In the genomic region with DNA sequence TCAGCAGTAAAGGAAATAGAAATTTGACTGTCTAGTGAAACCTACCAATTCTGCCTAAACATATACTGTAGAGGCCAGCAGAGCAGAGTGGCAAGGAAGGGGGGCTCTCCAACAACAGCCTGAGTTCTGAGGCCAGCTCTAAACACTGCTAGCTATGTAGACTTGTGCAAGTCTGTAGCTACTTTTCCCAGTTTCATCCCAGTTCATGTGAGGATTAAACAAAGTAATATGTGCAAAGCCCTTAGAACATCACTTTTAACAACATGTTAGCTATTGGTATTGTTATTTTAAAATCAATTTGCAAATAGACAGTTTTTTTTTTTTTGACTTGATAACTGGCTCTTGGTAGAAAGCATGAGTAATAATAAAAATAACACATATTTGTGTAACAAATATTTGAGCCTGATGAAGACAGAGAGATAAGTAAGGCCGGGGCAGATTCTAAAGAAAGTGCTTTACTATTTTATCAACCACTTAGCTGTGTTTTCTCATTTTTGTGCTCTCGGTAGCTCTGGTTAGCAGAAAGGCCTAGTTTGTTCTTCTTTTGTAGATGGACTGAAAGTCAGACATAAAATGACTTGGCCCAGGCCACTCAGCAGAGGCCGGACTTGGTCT, we compare ENCODE assay signal across 16 cellular contexts. TPM values are rescaled to one million over a fixed set of nuclear protein-coding genes. Genes with fewer than 3 reads are reported as not detected.
DNase-seq lines count a peak whose midpoint lies in the region; ATAC-seq and TF ChIP-seq lines count a peak whose summit lies in the region.
"Had no signal": no experiment of that assay in that cellular context is flagged by ENCODE, and none has a peak within 500 bp of the region (broad histone marks: within the 10 kb centered on the region; RNA-seq: fewer than 3 reads in every experiment).

No MANE protein-coding gene starts in this region.

- intact Hi-C loops in CD8-positive, alpha-beta T cell (cut with DNase I, micrococcal nuclease): no loop called here
- intact Hi-C loops in activated CD4-positive, alpha-beta memory T cell treated with anti-CD3 and anti-CD28 coated beads for 36 hours (cut with micrococcal nuclease): no loop called here

- no peak overlapping the region for H3K27ac ChIP-seq in CD8-positive, alpha-beta T cell (ENCODE audit: low read depth, low read length)
- peak overlapping the region; percentile 27 for H3K27ac ChIP-seq in smooth muscle cell (ENCODE audit: low read depth)
- H3K27ac ChIP-seq: parathyroid adenoma had no signal

- H3K36me3 ChIP-seq in CD8-positive, alpha-beta T cell (ENCODE audit: insufficient read depth, low read length): no peaks in the 10 kb centered on the region
- H3K36me3 ChIP-seq in smooth muscle cell (ENCODE audit: low read depth): no peaks in the 10 kb centered on the region

- no peak overlapping the region for H3K4me3 Mint-ChIP-seq in CD8-positive, alpha-beta T cell
- no peak overlapping the region for H3K4me3 Mint-ChIP-seq in T-cell
- H3K4me3 Mint-ChIP-seq in activated CD4-positive, alpha-beta memory T cell treated with anti-CD3 and anti-CD28 coated beads for 36 hours: no peak overlapping the region
- H3K4me3 Mint-ChIP-seq: endodermal cell had no signal

- no peak for DNase-seq in CD8-positive, alpha-beta T cell
- no peak for DNase-seq in T-cell
- peak; percentile 16 for DNase-seq in fibroblast of villous mesenchyme (ENCODE audit: low read depth)
- no peak for DNase-seq in smooth muscle cell (lab: John Stamatoyannopoulos, UW; ENCODE audit: unreplicated experiment)
- DNase-seq in NCI-H526 (lab: John Stamatoyannopoulos, UW): no peak
- DNase-seq in activated CD4-positive, alpha-beta memory T cell treated with anti-CD3 and anti-CD28 coated beads for 36 hours: no peak
- DNase-seq: anterior cingulate cortex; endodermal cell; head of caudate nucleus; NCI-H1694 treated with DMSO at 0.1 percent for 48 hours; NCI-H774; stimulated activated CD4-positive, alpha-beta T cell treated with anti-CD3 and anti-CD28 coated beads, Interleukin-2, amount 100 ng/mL, for 24 hours had no signal

- H3K4me2 ChIP-seq in smooth muscle cell: no peak overlapping the region

- H3K27ac Mint-ChIP-seq in CD8-positive, alpha-beta T cell: peak overlapping the region; percentile 58
- peak overlapping the region; percentile 41 to 66 for H3K27ac Mint-ChIP-seq in T-cell
- H3K27ac Mint-ChIP-seq in activated CD4-positive, alpha-beta memory T cell treated with anti-CD3 and anti-CD28 coated beads for 36 hours: no peak overlapping the region
- H3K27ac Mint-ChIP-seq: endodermal cell had no signal

- WGBS in smooth muscle cell (ENCODE audit: low lambda C conversion rate): 68% methylated on average over 3 of the region's 3 CpGs

- POLR2A ChIA-PET in CD8-positive, alpha-beta T cell (lab: Charles Lee): interaction anchor here (0.7 to 1.0 kb wide), 2 partner anchors 46 to 589 kb away, joined by 3 read pairs; no protein-coding TSS in a partner anchor
- POLR2A ChIA-PET in T-cell (lab: Charles Lee): interaction anchor here in 1 of 2 donors (0.6 kb wide), 2 partner anchors 13 to 1798 kb away, joined by 3 read pairs; no protein-coding TSS in a partner anchor
- POLR2A ChIA-PET in activated CD4-positive, alpha-beta memory T cell treated with anti-CD3 and anti-CD28 coated beads for 36 hours (lab: Charles Lee): interaction anchor here (0.7 kb wide), 1 partner anchor 95 kb away, joined by 3 read pairs; no protein-coding TSS in a partner anchor

- no peaks in the 10 kb centered on the region for H3K9me3 Mint-ChIP-seq in CD8-positive, alpha-beta T cell
- H3K9me3 Mint-ChIP-seq in T-cell: no peaks in the 10 kb centered on the region
- no peaks in the 10 kb centered on the region for H3K9me3 Mint-ChIP-seq in activated CD4-positive, alpha-beta memory T cell treated with anti-CD3 and anti-CD28 coated beads for 36 hours
- H3K9me3 Mint-ChIP-seq: endodermal cell had no signal

- no peaks in the 10 kb centered on the region for H3K27me3 Mint-ChIP-seq in CD8-positive, alpha-beta T cell (ENCODE audit: low read depth)
- no peaks in the 10 kb centered on the region for H3K27me3 Mint-ChIP-seq in T-cell
- H3K27me3 Mint-ChIP-seq in activated CD4-positive, alpha-beta memory T cell treated with anti-CD3 and anti-CD28 coated beads for 36 hours: no peaks in the 10 kb centered on the region

- peaks cover 6% of the 10 kb centered on the region for H3K36me3 Mint-ChIP-seq in CD8-positive, alpha-beta T cell
- H3K36me3 Mint-ChIP-seq in T-cell: peaks cover 19% of the 10 kb centered on the region
- H3K36me3 Mint-ChIP-seq in activated CD4-positive, alpha-beta memory T cell treated with anti-CD3 and anti-CD28 coated beads for 36 hours: no peaks in the 10 kb centered on the region

- H3K4me3 ChIP-seq in CD8-positive, alpha-beta T cell (ENCODE audit: low read depth, low read length): no peak overlapping the region
- no peak overlapping the region for H3K4me3 ChIP-seq in fibroblast of villous mesenchyme (ENCODE audit: low read depth, low read length)
- H3K4me3 ChIP-seq in smooth muscle cell: no peak overlapping the region
- H3K4me3 ChIP-seq: lung had no signal

- H3F3A ChIP-seq in smooth muscle cell (ENCODE audit: low read depth): peaks cover 5% of the 10 kb centered on the region

- peaks cover 11% of the 10 kb centered on the region for H3K79me2 ChIP-seq in smooth muscle cell (ENCODE audit: low read depth)

- CTCF ChIA-PET in CD8-positive, alpha-beta T cell (lab: Charles Lee): interaction anchor here (1.2 to 1.4 kb wide), 2 partner anchors 19 to 38 kb away, joined by 6 read pairs; no protein-coding TSS in a partner anchor
- CTCF ChIA-PET in T-cell (lab: Charles Lee): interaction anchor here (0.6 kb wide), 2 partner anchors 30 to 748 kb away, joined by 3 read pairs; no protein-coding TSS in a partner anchor
- CTCF ChIA-PET in activated CD4-positive, alpha-beta memory T cell treated with anti-CD3 and anti-CD28 coated beads for 36 hours (lab: Charles Lee): interaction anchor here (0.9 to 1.6 kb wide), 6 partner anchors 9 to 297 kb away, joined by 3 to 6 read pairs (median 4); no protein-coding TSS in a partner anchor

- no peak for ATAC-seq in CD8-positive, alpha-beta T cell
- ATAC-seq in T-cell (replicated peaks in 1 of 4): no peak
- ATAC-seq in HG03175 (IDR thresholded peaks at IDR 0.05; ENCODE audit: unreplicated experiment): no peak
- ATAC-seq in GM18868 (IDR thresholded peaks at IDR 0.05; ENCODE audit: unreplicated experiment): no peak

- no peak overlapping the region for H3K9ac ChIP-seq in smooth muscle cell (ENCODE audit: low read depth)
- H3K9ac ChIP-seq: parathyroid adenoma had no signal

- H2AFZ ChIP-seq in smooth muscle cell (ENCODE audit: low read depth): no peak overlapping the region
- H2AFZ ChIP-seq: parathyroid adenoma had no signal

- no peaks in the 10 kb centered on the region for H3K9me3 ChIP-seq in CD8-positive, alpha-beta T cell (ENCODE audit: low read length)
- no peaks in the 10 kb centered on the region for H3K9me3 ChIP-seq in smooth muscle cell (replicated peaks; ENCODE audit: low read depth)

- peaks cover 70% of the 10 kb centered on the region for H3K4me1 Mint-ChIP-seq in CD8-positive, alpha-beta T cell (ENCODE audit: low read depth)
- peaks cover 63 to 72% (median 67%) of the 10 kb centered on the region in 3 donors for H3K4me1 Mint-ChIP-seq in T-cell
- peaks cover 65% of the 10 kb centered on the region for H3K4me1 Mint-ChIP-seq in activated CD4-positive, alpha-beta memory T cell treated with anti-CD3 and anti-CD28 coated beads for 36 hours (ENCODE audit: low read depth)

- no peak for TF ChIP-seq CTCF in CD8-positive, alpha-beta T cell (IDR thresholded peaks at IDR 0.05)
- TF ChIP-seq CTCF in fibroblast of villous mesenchyme (IDR thresholded peaks at IDR 0.05; ENCODE audit: insufficient read depth, low read depth, low read length) (no peak), smooth muscle cell (IDR thresholded peaks at IDR 0.05; ENCODE audit: borderline replicate concordance, insufficient read depth, poor library complexity, severe bottlenecking) (no peak)

- peaks cover 41% of the 10 kb centered on the region for H3K4me1 ChIP-seq in CD8-positive, alpha-beta T cell (ENCODE audit: insufficient read depth, low read length)
- no peaks in the 10 kb centered on the region for H3K4me1 ChIP-seq in smooth muscle cell (ENCODE audit: low read depth)
- H3K4me1 ChIP-seq: parathyroid adenoma had no signal

- peaks cover 28% of the 10 kb centered on the region for H4K20me1 ChIP-seq in smooth muscle cell (ENCODE audit: low read depth)

- H3K27me3 ChIP-seq in CD8-positive, alpha-beta T cell (ENCODE audit: insufficient read depth, low read length): no peaks in the 10 kb centered on the region
- no peaks in the 10 kb centered on the region for H3K27me3 ChIP-seq in smooth muscle cell (ENCODE audit: low read depth)

RNA-seq across cellular contexts. Expression of gene CHST12, which starts 9.3 kb away (rescaled TPM):
- 10 to 100 TPM; 10.3 to 11.7 TPM for total RNA-seq in CD8-positive, alpha-beta T cell
- total RNA-seq in T-cell (10 to 100 TPM; 20.3 to 41.5 (median 30.8) TPM), fibroblast of villous mesenchyme (2.6 and 3.5 TPM in 2 replicates), smooth muscle cell (7.5 and 10.1 TPM in 2 replicates)
- polyA plus RNA-seq in smooth muscle cell: 15.0 and 19.7 TPM in 2 replicates
- 1 to 10 TPM; 3.7 to 3.9 TPM for total RNA-seq in activated CD4-positive, alpha-beta memory T cell treated with anti-CD3 and anti-CD28 coated beads for 36 hours

RNA-seq across cellular contexts. Expression of gene EIF3B, which starts 58.1 kb away (rescaled TPM):
- 100 to 1,000 TPM; 234 to 239 TPM for total RNA-seq in CD8-positive, alpha-beta T cell
- total RNA-seq in T-cell (100 to 1,000 TPM; 150 to 169 (median 165) TPM), fibroblast of villous mesenchyme (189 and 210 TPM in 2 replicates), smooth muscle cell (85.8 and 96.1 TPM in 2 replicates)
- 112 and 146 TPM in 2 replicates for polyA plus RNA-seq in smooth muscle cell
- 100 to 1,000 TPM; 179 to 182 TPM for total RNA-seq in activated CD4-positive, alpha-beta memory T cell treated with anti-CD3 and anti-CD28 coated beads for 36 hours
